34 cellular contexts compared by ENCODE assay signal in genomic region chrX:52368368-52369055, GRCh38. TPM values are rescaled to one million over a fixed set of nuclear protein-coding genes. Genes with fewer than 3 reads are reported as not detected.
"Had no signal": no experiment of that assay in that cellular context is flagged by ENCODE, and none has a peak within 500 bp of the region (broad histone marks: within the 10 kb centered on the region; RNA-seq: fewer than 3 reads in every experiment).

TSS of gene XAGE2 (plus strand) at chrX:52369021. CDS start at chrX:52370015, 994 bp downstream.

- DNase-seq: activated CD4-positive, alpha-beta memory T cell treated with anti-CD3 and anti-CD28 coated beads for 36 hours; activated CD4-positive, alpha-beta T cell treated with anti-CD3 and anti-CD28 coated beads for 36 hours; activated CD4-positive, alpha-beta T cell treated with anti-CD3 and anti-CD28 coated beads, Interleukin-2, amount 10 ng/mL, durations not matched to agents 24 days and 14 days; activated CD4-positive, CD25-positive, alpha-beta regulatory T cell; activated CD4-positive, CD25-positive, alpha-beta regulatory T cell treated with anti-CD3 and anti-CD28 coated beads, Interleukin-2, amount 50 U/mL, for 72 hours; activated CD8-positive, alpha-beta memory T cell treated with anti-CD3 and anti-CD28 coated beads, Interleukin-2, amount 50 U/mL, for 48 hours; activated gamma-delta T cell treated with Interleukin-2 at 50 U/mL for 16 hours; activated naive CD4-positive, alpha-beta T cell treated with anti-CD3 and anti-CD28 coated beads, Interleukin-2, amount 50 U/mL, for 16 hours; activated naive CD4-positive, alpha-beta T cell treated with Interleukin-2 at 50 U/mL for 16 hours; activated T-cell treated with anti-CD3 and anti-CD28 coated beads for 4 hours; activated T-cell treated with anti-CD3 and anti-CD28 coated beads, Interleukin-2, amount 50 U/mL, for 24 hours; activated T-cell treated with anti-CD3 and anti-CD28 coated beads, Interleukin-2, amount 50 U/mL, for 72 hours; amniotic stem cell; anterior cingulate cortex; central memory CD4-positive, alpha-beta T cell; dorsolateral prefrontal cortex; effector memory CD4-positive, alpha-beta T cell; endodermal cell; foreskin keratinocyte; gastrocnemius medialis; glutamatergic neuron; heart left ventricle; T-helper 2 cell had no signal

- H3K4me3 ChIP-seq: breast epithelium, cardiac muscle cell, coronary artery, dorsolateral prefrontal cortex, gastrocnemius medialis, heart left ventricle had no signal

- H3K9me3 ChIP-seq: gastrocnemius medialis, heart left ventricle had no signal

- H3K4me3 Mint-ChIP-seq: activated CD4-positive, alpha-beta memory T cell treated with anti-CD3 and anti-CD28 coated beads for 36 hours; activated CD4-positive, alpha-beta T cell treated with anti-CD3 and anti-CD28 coated beads for 36 hours; activated CD4-positive, alpha-beta T cell treated with anti-CD3 and anti-CD28 coated beads, Interleukin-2, amount 10 ng/mL, durations not matched to agents 24 days and 14 days; activated naive CD8-positive, alpha-beta T cell; activated T-cell treated with anti-CD3 and anti-CD28 coated beads, Interleukin-2, amount 50 U/mL, for 24 hours; activated T-cell treated with anti-CD3 and anti-CD28 coated beads, Interleukin-2, amount 50 U/mL, for 72 hours; brain; dendritic cell treated with granulocyte-macrophage colony-stimulating factor and Interleukin-4, amounts not matched to agents 40 ng/mL and 50 ng/mL, for 4 days; endodermal cell had no signal

- H3K27ac ChIP-seq: breast epithelium, cardiac muscle cell, coronary artery, dorsolateral prefrontal cortex, foreskin keratinocyte, gastrocnemius medialis, heart left ventricle had no signal

- H3K27me3 ChIP-seq: cardiac muscle cell, foreskin keratinocyte had no signal

- H3K36me3 Mint-ChIP-seq: activated CD4-positive, alpha-beta memory T cell treated with anti-CD3 and anti-CD28 coated beads for 36 hours; activated naive CD8-positive, alpha-beta T cell; brain had no signal

- H3K4me1 ChIP-seq: breast epithelium, foreskin keratinocyte, gastrocnemius medialis, heart left ventricle had no signal

- H3K9me3 Mint-ChIP-seq: activated CD4-positive, alpha-beta memory T cell treated with anti-CD3 and anti-CD28 coated beads for 36 hours; activated CD4-positive, alpha-beta T cell treated with anti-CD3 and anti-CD28 coated beads, Interleukin-2, amount 10 ng/mL, durations not matched to agents 24 days and 14 days; activated T-cell treated with anti-CD3 and anti-CD28 coated beads, Interleukin-2, amount 50 U/mL, for 24 hours had no signal

- H3K36me3 ChIP-seq: breast epithelium, cardiac muscle cell, gastrocnemius medialis, heart left ventricle had no signal

- H3K27ac Mint-ChIP-seq: activated CD4-positive, alpha-beta memory T cell treated with anti-CD3 and anti-CD28 coated beads for 36 hours; activated CD4-positive, alpha-beta T cell treated with anti-CD3 and anti-CD28 coated beads for 36 hours; activated CD4-positive, alpha-beta T cell treated with anti-CD3 and anti-CD28 coated beads, Interleukin-2, amount 10 ng/mL, durations not matched to agents 24 days and 14 days; activated naive CD8-positive, alpha-beta T cell; activated T-cell treated with anti-CD3 and anti-CD28 coated beads, Interleukin-2, amount 50 U/mL, for 24 hours; activated T-cell treated with anti-CD3 and anti-CD28 coated beads, Interleukin-2, amount 50 U/mL, for 72 hours; brain; dendritic cell treated with granulocyte-macrophage colony-stimulating factor and Interleukin-4, amounts not matched to agents 40 ng/mL and 50 ng/mL, for 4 days; endodermal cell had no signal

- ATAC-seq: activated CD4-positive, alpha-beta T cell treated with anti-CD3 and anti-CD28 coated beads for 36 hours; activated T-cell treated with anti-CD3 and anti-CD28 coated beads, Interleukin-2, amount 50 U/mL, for 72 hours; esophagus mucosa; foreskin keratinocyte; gastrocnemius medialis; heart left ventricle had no signal

- H3K27me3 Mint-ChIP-seq: activated CD4-positive, alpha-beta T cell treated with anti-CD3 and anti-CD28 coated beads, Interleukin-2, amount 10 ng/mL, durations not matched to agents 24 days and 14 days; dendritic cell treated with granulocyte-macrophage colony-stimulating factor and Interleukin-4, amounts not matched to agents 40 ng/mL and 50 ng/mL, for 4 days had no signal

- H3K4me1 Mint-ChIP-seq: activated CD4-positive, alpha-beta T cell treated with anti-CD3 and anti-CD28 coated beads for 36 hours; activated CD4-positive, alpha-beta T cell treated with anti-CD3 and anti-CD28 coated beads, Interleukin-2, amount 10 ng/mL, durations not matched to agents 24 days and 14 days; brain; endodermal cell had no signal

RNA-seq across cellular contexts. Expression of gene XAGE2, which starts in this region (rescaled TPM):
- total RNA-seq: activated CD4-positive, alpha-beta memory T cell treated with anti-CD3 and anti-CD28 coated beads for 36 hours; activated CD4-positive, alpha-beta T cell treated with anti-CD3 and anti-CD28 coated beads for 36 hours; activated CD4-positive, alpha-beta T cell treated with anti-CD3 and anti-CD28 coated beads, Interleukin-2, amount 10 ng/mL, durations not matched to agents 24 days and 14 days; activated T-cell treated with anti-CD3 and anti-CD28 coated beads, Interleukin-2, amount 50 U/mL, for 72 hours; breast epithelium; cardiac muscle cell; cerebellum; dorsolateral prefrontal cortex; endodermal cell; epithelial cell of proximal tubule; esophagus mucosa; foreskin keratinocyte; gastrocnemius medialis; heart left ventricle; T-helper 1 cell treated with Interleukin-12 subunit alpha and Interleukin-12 subunit beta and Interleukin-4 antibody, amounts not matched to agents 30 ng/mL and 1 ng/mL, for 36 hours had no signal
- polyA plus RNA-seq: adipose tissue, cardiac muscle cell, foreskin keratinocyte, heart left ventricle had no signal
